8 cellular contexts compared by ENCODE assay signal in the genomic region with DNA sequence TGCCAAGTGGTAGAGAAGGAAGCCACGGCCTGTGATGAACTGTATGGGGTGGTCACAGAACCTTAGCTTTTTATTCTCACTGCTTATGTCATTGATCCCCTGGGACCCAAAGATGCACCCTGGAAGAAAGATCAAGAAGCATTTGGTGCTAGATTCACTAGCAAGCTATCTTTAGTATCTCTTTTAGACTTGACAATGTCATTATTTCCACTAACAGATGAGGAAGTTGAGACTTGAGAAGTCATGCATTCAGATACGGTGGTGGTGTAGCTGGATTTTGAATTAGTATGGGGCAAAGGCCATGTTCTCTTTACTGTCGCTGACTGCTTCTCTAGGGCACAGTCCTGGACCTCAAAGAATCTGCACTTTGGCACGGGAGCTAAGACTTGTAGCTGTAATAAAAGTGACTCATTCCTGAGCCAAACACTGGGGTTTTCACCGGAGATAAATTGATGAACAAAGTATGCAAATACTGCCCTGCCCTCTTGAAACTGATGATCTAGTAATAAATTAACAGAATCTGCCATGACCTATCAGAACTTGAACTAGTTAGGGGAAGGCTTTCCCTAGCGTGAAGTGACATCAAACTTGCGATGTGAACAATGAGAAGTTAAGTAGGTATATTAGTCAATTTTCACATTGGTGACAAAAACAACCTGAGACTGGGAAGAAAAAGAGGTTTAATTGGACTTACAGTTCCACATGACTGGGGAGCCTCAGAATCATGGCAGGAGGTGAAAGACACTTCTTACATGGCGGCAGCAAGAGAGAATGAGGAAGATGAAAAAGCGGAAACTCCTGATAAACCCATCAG. TPM values are rescaled to one million over a fixed set of nuclear protein-coding genes. Genes with fewer than 3 reads are reported as not detected.
DNase-seq lines count a peak whose midpoint lies in the region; ATAC-seq and TF ChIP-seq lines count a peak whose summit lies in the region.
"Had no signal": no experiment of that assay in that cellular context is flagged by ENCODE, and none has a peak within 500 bp of the region (broad histone marks: within the 10 kb centered on the region; RNA-seq: fewer than 3 reads in every experiment).

No MANE protein-coding gene starts in this region.

- no peaks in the 10 kb centered on the region for H3K9me2 ChIP-seq in PC-9 (ENCODE audit: insufficient read depth)

- no peak overlapping the region for H3K27ac Mint-ChIP-seq in activated CD8-positive, alpha-beta memory T cell treated with anti-CD3 and anti-CD28 coated beads, Interleukin-2, amount 10 ng/mL, durations not matched to agents 7 days and 5 days

- DNase-seq in PC-9: peak in 1 of 2 experiments; percentile 80
- DNase-seq in transverse colon: peak; percentile 70
- DNase-seq in posterior vena cava (ENCODE audit: low spot score): no peak
- no peak for DNase-seq in NCI-H146 (lab: John Stamatoyannopoulos, UW)
- DNase-seq in activated CD8-positive, alpha-beta memory T cell treated with anti-CD3 and anti-CD28 coated beads, Interleukin-2, amount 10 ng/mL, durations not matched to agents 7 days and 5 days: no peak
- DNase-seq: NCI-H748 treated with DMSO at 0.1 percent for 48 hours had no signal

- H3K36me3 ChIP-seq in PC-9 (ENCODE audit: low read depth) (no peaks in the 10 kb centered on the region), transverse colon (no peaks in the 10 kb centered on the region)

- peaks cover 16% of the 10 kb centered on the region for H3K27me3 Mint-ChIP-seq in activated CD8-positive, alpha-beta memory T cell treated with anti-CD3 and anti-CD28 coated beads, Interleukin-2, amount 10 ng/mL, durations not matched to agents 7 days and 5 days

- H3K4me3 ChIP-seq in PC-9: no peak overlapping the region
- H3K4me3 ChIP-seq in transverse colon: no peak overlapping the region

- H3K4me2 ChIP-seq in PC-9: peak overlapping the region; percentile 63

- ATAC-seq in GM19351 (IDR thresholded peaks at IDR 0.05; ENCODE audit: unreplicated experiment) (peak; percentile 72), HG02943 (IDR thresholded peaks at IDR 0.05; ENCODE audit: low read depth, unreplicated experiment) (peak; percentile 84)
- ATAC-seq in activated CD8-positive, alpha-beta memory T cell treated with anti-CD3 and anti-CD28 coated beads, Interleukin-2, amount 10 ng/mL, durations not matched to agents 7 days and 5 days: no peak

- no peaks in the 10 kb centered on the region for H3K36me3 Mint-ChIP-seq in activated CD8-positive, alpha-beta memory T cell treated with anti-CD3 and anti-CD28 coated beads, Interleukin-2, amount 10 ng/mL, durations not matched to agents 7 days and 5 days

- BruUV-seq in PC-9 (replicated peaks; lab: Mats Ljungman, UMichigan): no TSS peak

- no peaks in the 10 kb centered on the region for H4K20me1 ChIP-seq in PC-9 (ENCODE audit: insufficient read depth)

- H3K79me2 ChIP-seq in PC-9 (ENCODE audit: low read depth): peaks cover 76% of the 10 kb centered on the region

- H3F3A ChIP-seq in PC-9 (ENCODE audit: insufficient read depth, low read depth): peaks cover 28% of the 10 kb centered on the region

- H3K9me3 ChIP-seq in PC-9 (ENCODE audit: insufficient read depth, low read depth) (no peaks in the 10 kb centered on the region), transverse colon (no peaks in the 10 kb centered on the region)

- H3K9me3 Mint-ChIP-seq in activated CD8-positive, alpha-beta memory T cell treated with anti-CD3 and anti-CD28 coated beads, Interleukin-2, amount 10 ng/mL, durations not matched to agents 7 days and 5 days (ENCODE audit: low read depth): no peaks in the 10 kb centered on the region

- no peak overlapping the region for H2AFZ ChIP-seq in PC-9

- CTCF ChIA-PET in PC-9 (lab: Charles Lee): no interaction called here
- CTCF ChIA-PET in activated CD8-positive, alpha-beta memory T cell treated with anti-CD3 and anti-CD28 coated beads, Interleukin-2, amount 10 ng/mL, durations not matched to agents 7 days and 5 days (lab: Charles Lee): no interaction called here

- H3K27ac ChIP-seq in PC-9 (peak overlapping the region; percentile 58), transverse colon (peak overlapping the region; percentile 64 to 71 (median 69))

- intact Hi-C loops in PC-9 (cut with micrococcal nuclease; ENCODE audit: unreplicated experiment): loop anchor here (5.0 kb wide), 1 partner anchor 48 kb away; no protein-coding TSS in a partner anchor
- intact Hi-C loops in transverse colon (cut with DNase I; ENCODE audit: low total_unique reads): no loop called here
- intact Hi-C loops in posterior vena cava (cut with DNase I): no loop called here

- H3K4me1 Mint-ChIP-seq in activated CD8-positive, alpha-beta memory T cell treated with anti-CD3 and anti-CD28 coated beads, Interleukin-2, amount 10 ng/mL, durations not matched to agents 7 days and 5 days: no peaks in the 10 kb centered on the region

- TF ChIP-seq POLR2A in transverse colon (IDR thresholded peaks at IDR 0.05): no peak

- POLR2A ChIA-PET in PC-9 (lab: Charles Lee; ENCODE audit: unreplicated experiment): interaction anchor here (0.7 kb wide), 1 partner anchor 970 kb away, joined by 5 read pairs; no protein-coding TSS in a partner anchor

- no peaks in the 10 kb centered on the region for H3K27me3 ChIP-seq in PC-9 (ENCODE audit: insufficient read depth, low read depth)
- peaks cover 9% of the 10 kb centered on the region for H3K27me3 ChIP-seq in transverse colon

- in situ Hi-C loops in transverse colon (cut with MboI; ENCODE audit: low pct_ligation_motif_present in 1 of 4, low pct_unique_long_range_greater_than_20kb in 1 of 4, low sequenced_read_pairs in 3 of 4): no loop called here

- WGBS in transverse colon (ENCODE audit: low coverage in 1 of 2), 2 donors: 54 to 59% methylated on average over 4 to 9 of the region's 9 CpGs

- H3K4me1 ChIP-seq in PC-9 (replicated peaks; ENCODE audit: insufficient read depth) (peaks cover 45% of the 10 kb centered on the region), transverse colon (peaks cover 0 to 9% (median 3%) of the 10 kb centered on the region in 4 donors)

- no peak for TF ChIP-seq CTCF in PC-9 (conservative IDR thresholded peaks at IDR 0.05)
- no peak for TF ChIP-seq CTCF in transverse colon (IDR thresholded peaks at IDR 0.05)

- no peak overlapping the region for H3K4me3 Mint-ChIP-seq in activated CD8-positive, alpha-beta memory T cell treated with anti-CD3 and anti-CD28 coated beads, Interleukin-2, amount 10 ng/mL, durations not matched to agents 7 days and 5 days

- no peak for TF ChIP-seq EP300 in transverse colon (IDR thresholded peaks at IDR 0.05; ENCODE audit: low read depth)

RNA-seq across cellular contexts. Expression of gene GDA, which starts 5.4 kb away (rescaled TPM):
- total RNA-seq in PC-9 (2021) (98.1 and 142 TPM in 2 replicates), transverse colon (10 to 100 TPM in 3 of 4 donors, 1 to 10 TPM in 1; 1.2 to 89.9 (median 55.9) TPM), posterior vena cava (not detected)
- not detected for total RNA-seq in activated CD8-positive, alpha-beta memory T cell treated with anti-CD3 and anti-CD28 coated beads, Interleukin-2, amount 10 ng/mL, durations not matched to agents 7 days and 5 days
